Comparison of ENCODE assay signal across 8 cellular contexts in genomic region chr13:111114362-111115050, GRCh38. TPM values are rescaled to one million over a fixed set of nuclear protein-coding genes. Genes with fewer than 3 reads are reported as not detected.
A peak's percentile ranks its signal among the peaks of the same experiment; 100 is the strongest.
DNase-seq lines count a peak whose midpoint lies in the region; ATAC-seq, FAIRE-seq and TF ChIP-seq lines count a peak whose summit lies in the region.

No MANE protein-coding gene starts in this region.

- peak overlapping the region; percentile 78 for H3K4me3 Mint-ChIP-seq in activated naive CD4-positive, alpha-beta T cell treated with anti-CD3 and anti-CD28 coated beads for 36 hours
- H3K4me3 Mint-ChIP-seq in nephron progenitor cell: peak overlapping the region; percentile 88

- no peak overlapping the region for H3K27ac Mint-ChIP-seq in activated naive CD4-positive, alpha-beta T cell treated with anti-CD3 and anti-CD28 coated beads for 36 hours
- peak overlapping the region; percentile 54 for H3K27ac Mint-ChIP-seq in nephron progenitor cell

- TF ChIP-seq CTCF in GM10266 (IDR thresholded peaks at IDR 0.05; ENCODE audit: control insufficient read depth, insufficient read depth, low read depth, missing control alignments) (no peak), nephron progenitor cell (IDR thresholded peaks at IDR 0.05) (no peak)

- peak; percentile 65 for DNase-seq in GM10266 (ENCODE audit: extremely low spot score)
- peak; percentile 41 for DNase-seq in activated naive CD4-positive, alpha-beta T cell treated with anti-CD3 and anti-CD28 coated beads for 36 hours
- peak; percentile 8 for DNase-seq in foreskin melanocyte
- peak; percentile 54 for DNase-seq in nephron progenitor cell
- no peak for DNase-seq in COLO829 (ENCODE audit: low spot score)
- no peak for DNase-seq in activated CD8-positive, alpha-beta memory T cell treated with anti-CD3 and anti-CD28 coated beads, Interleukin-2, amount 50 U/mL, for 48 hours
- DNase-seq in RCC 7860 (ENCODE audit: low spot score): no peak

- H3K36me3 Mint-ChIP-seq in activated naive CD4-positive, alpha-beta T cell treated with anti-CD3 and anti-CD28 coated beads for 36 hours (ENCODE audit: low read depth): no peaks in the 10 kb centered on the region
- H3K36me3 Mint-ChIP-seq in nephron progenitor cell (ENCODE audit: low read depth): peaks cover 11% of the 10 kb centered on the region

- intact Hi-C loops in activated naive CD4-positive, alpha-beta T cell treated with anti-CD3 and anti-CD28 coated beads for 36 hours (cut with micrococcal nuclease): loop anchor here (2.0 kb wide), 1 partner anchor 38 kb away; no protein-coding TSS in a partner anchor

- peak; percentile 36 for ATAC-seq in HG03175 (IDR thresholded peaks at IDR 0.05; ENCODE audit: unreplicated experiment)

- H3K27me3 Mint-ChIP-seq in activated naive CD4-positive, alpha-beta T cell treated with anti-CD3 and anti-CD28 coated beads for 36 hours (ENCODE audit: low read depth): peaks cover 70% of the 10 kb centered on the region
- H3K27me3 Mint-ChIP-seq in nephron progenitor cell (ENCODE audit: low read depth, poor library complexity): peaks cover 90% of the 10 kb centered on the region

- peaks cover 11% of the 10 kb centered on the region for H3K4me1 Mint-ChIP-seq in activated naive CD4-positive, alpha-beta T cell treated with anti-CD3 and anti-CD28 coated beads for 36 hours (ENCODE audit: low read depth)
- peaks cover 38% of the 10 kb centered on the region for H3K4me1 Mint-ChIP-seq in nephron progenitor cell

- no peak for FAIRE-seq in RCC 7860 (lab: Jason Lieb, UNC)

- CTCF ChIA-PET in activated naive CD4-positive, alpha-beta T cell treated with anti-CD3 and anti-CD28 coated beads for 36 hours (lab: Charles Lee): no interaction called here

- no peaks in the 10 kb centered on the region for H3K9me3 Mint-ChIP-seq in activated naive CD4-positive, alpha-beta T cell treated with anti-CD3 and anti-CD28 coated beads for 36 hours
- peaks cover 28% of the 10 kb centered on the region for H3K9me3 Mint-ChIP-seq in nephron progenitor cell

RNA-seq across cellular contexts. Expression of gene ARHGEF7, which starts 0.6 kb away (rescaled TPM):
- 10 to 100 TPM; 48.4 to 56.6 TPM for total RNA-seq in activated naive CD4-positive, alpha-beta T cell treated with anti-CD3 and anti-CD28 coated beads for 36 hours

Comparison
In these comparisons a context has a peak if more than half of its experiments do, and no peak if none do; other contexts are left out.
1. DNase-seq: peak in GM10266 (single experiment), activated naive CD4-positive, alpha-beta T cell treated with anti-CD3 and anti-CD28 coated beads for 36 hours (single experiment), foreskin melanocyte (single experiment) and nephron progenitor cell (single experiment); none in COLO829 (single experiment), activated CD8-positive, alpha-beta memory T cell treated with anti-CD3 and anti-CD28 coated beads, Interleukin-2, amount 50 U/mL, for 48 hours (single experiment) and RCC 7860 (single experiment).